9 cellular contexts compared by ENCODE assay signal in genomic region chr22:47043835-47044721, GRCh38.
DNase-seq lines count a peak whose midpoint lies in the region; ATAC-seq and TF ChIP-seq lines count a peak whose summit lies in the region.
"Had no signal": no experiment of that assay in that cellular context is flagged by ENCODE, and none has a peak within 500 bp of the region (broad histone marks: within the 10 kb centered on the region; RNA-seq: fewer than 3 reads in every experiment).

No MANE protein-coding gene starts in this region.

- no peaks in the 10 kb centered on the region for H3K27me3 ChIP-seq in aorta (ENCODE audit: control insufficient read depth in 1 of 2, insufficient read depth in 2 of 2, low read length in 1 of 2)
- H3K27me3 ChIP-seq: tibial artery had no signal

- no peak for TF ChIP-seq CTCF in AG10803 (conservative IDR thresholded peaks at IDR 0.05; ENCODE audit: low read length)

- no peak overlapping the region for H3K27ac ChIP-seq in aorta (ENCODE audit: low read depth in 1 of 2, low read length in 2 of 2)
- H3K27ac ChIP-seq: tibial artery had no signal

- H3K4me3 ChIP-seq in AG10803 (ENCODE audit: low read length), result no peak overlapping the region
- no peak overlapping the region for H3K4me3 ChIP-seq in aorta (ENCODE audit: low read length in 2 of 2)
- H3K4me3 ChIP-seq: tibial artery had no signal

- DNase-seq in AG10803 (ENCODE audit: low read depth) (peak; percentile 49), HT1080 (ENCODE audit: low read depth) (peak; percentile 67), SHP77 treated with DMSO at 0.1 percent for 48 hours (lab: John Stamatoyannopoulos, UW) (peak; percentile 81), iPS-NIHi7 (ENCODE audit: extremely low spot score) (peak; percentile 73), aorta (peak; percentile 45 to 72), NCI-H446 treated with DMSO at 0.1 percent for 48 hours (lab: John Stamatoyannopoulos, UW) (no peak)

- no peaks in the 10 kb centered on the region for H3K9me3 ChIP-seq in aorta (ENCODE audit: control insufficient read depth, low read length)
- H3K9me3 ChIP-seq: tibial artery had no signal

- intact Hi-C loops in aorta (cut with DNase I), result no loop called here

- ATAC-seq in aorta (ENCODE audit: low FRiP score), result no peak
- no peak for ATAC-seq in HG03095 (IDR thresholded peaks at IDR 0.05; ENCODE audit: unreplicated experiment)
- no peak for ATAC-seq in HG02763 (IDR thresholded peaks at IDR 0.05; ENCODE audit: unreplicated experiment)

- no peaks in the 10 kb centered on the region for H3K36me3 ChIP-seq in aorta (ENCODE audit: control insufficient read depth in 1 of 2, insufficient read depth in 2 of 2, low read length in 1 of 2)
- H3K36me3 ChIP-seq: tibial artery had no signal

- 61 to 66% methylated on average over 19 of the region's 19 CpGs for WGBS in aorta, 2 donors

- no peaks in the 10 kb centered on the region for H3K4me1 ChIP-seq in aorta (ENCODE audit: control insufficient read depth in 1 of 2, insufficient read depth in 2 of 2, low read length in 2 of 2)
- H3K4me1 ChIP-seq: tibial artery had no signal
